ENCODE assay signal across 8 cellular contexts in the genomic region with DNA sequence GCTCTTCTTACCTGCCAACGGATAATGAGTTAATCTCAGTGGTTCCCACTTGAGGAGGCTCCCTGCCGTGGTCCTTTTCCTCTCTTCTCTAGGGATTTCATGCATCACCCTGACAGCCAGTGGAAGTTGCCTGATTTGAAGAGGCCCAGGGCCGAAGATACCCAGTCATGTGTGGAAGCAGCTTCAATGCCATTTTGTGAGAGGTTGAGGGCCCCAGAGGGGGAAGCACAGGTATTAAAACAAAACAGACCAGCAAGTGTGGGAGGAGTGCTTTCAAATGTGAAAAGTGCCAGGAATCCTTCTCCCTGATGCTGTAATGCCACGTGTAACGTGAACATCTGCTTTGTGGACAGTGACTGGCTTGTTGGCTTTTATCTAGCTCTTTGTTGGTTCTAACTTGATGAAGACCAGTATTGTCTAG. TPM values are rescaled to one million over a fixed set of nuclear protein-coding genes. Genes with fewer than 3 reads are reported as not detected.
DNase-seq lines count a peak whose midpoint lies in the region; ATAC-seq and TF ChIP-seq lines count a peak whose summit lies in the region.

No MANE protein-coding gene starts in this region.

- TF ChIP-seq POLR2A in vagina (IDR thresholded peaks at IDR 0.05) (no peak), prostate gland (IDR thresholded peaks at IDR 0.05) (no peak)

- peak; percentile 6 to 25 for DNase-seq in stimulated activated CD4-positive, alpha-beta T cell treated with anti-CD3 and anti-CD28 coated beads, Interleukin-2, amount 100 ng/mL, for 24 hours
- DNase-seq in stimulated activated CD4-positive, alpha-beta T cell treated with anti-CD3 and anti-CD28 coated beads, Interleukin-4, amount 100 ng/mL, for 4 hours = no peak
- DNase-seq in MCF 10A (ENCODE audit: unreplicated experiment) = no peak
- peak in 7 of 9 donors; percentile 15 to 35 (median 17) for DNase-seq in naive thymus-derived CD4-positive, alpha-beta T cell
- no peak for DNase-seq in vagina (ENCODE audit: extremely low spot score in 2 of 2)
- DNase-seq in prostate gland (ENCODE audit: low spot score) = no peak
- no peak for DNase-seq in RPMI8226
- DNase-seq in COLO829 (ENCODE audit: low spot score) = no peak

- H3K27me3 ChIP-seq in naive thymus-derived CD4-positive, alpha-beta T cell (ENCODE audit: control insufficient read depth in 2 of 2, insufficient read depth in 2 of 2, low read length in 2 of 2) = no peaks in the 10 kb centered on the region
- H3K27me3 ChIP-seq in vagina (no peaks in the 10 kb centered on the region), prostate gland (replicated peaks; ENCODE audit: insufficient read depth) (no peaks in the 10 kb centered on the region)

- H3K4me1 ChIP-seq in naive thymus-derived CD4-positive, alpha-beta T cell (ENCODE audit: control insufficient read depth in 2 of 2, insufficient read depth in 2 of 2, low read length in 2 of 2) = peaks cover 15 to 44% of the 10 kb centered on the region in 2 donors
- H3K4me1 ChIP-seq in vagina = peaks cover 71% of the 10 kb centered on the region
- no peaks in the 10 kb centered on the region for H3K4me1 ChIP-seq in prostate gland (replicated peaks)

- peaks cover 0 to 6% (median 4%) of the 10 kb centered on the region in 3 experiments for H3K36me3 ChIP-seq in naive thymus-derived CD4-positive, alpha-beta T cell (ENCODE audit: control insufficient read depth in 2 of 3, insufficient read depth in 3 of 3, low read length in 3 of 3)
- H3K36me3 ChIP-seq in vagina = no peaks in the 10 kb centered on the region
- H3K36me3 ChIP-seq in prostate gland = no peaks in the 10 kb centered on the region

- intact Hi-C loops in MCF 10A (cut with micrococcal nuclease) = loop anchor here (5.0 kb wide), 1 partner anchor 43 kb away; no protein-coding TSS in a partner anchor
- intact Hi-C loops in naive thymus-derived CD4-positive, alpha-beta T cell (cut with micrococcal nuclease) = loop anchor here (5.0 to 10.0 kb wide), 4 partner anchors 972 to 2002 kb away; a partner anchor contains a TSS
- intact Hi-C loops in vagina (cut with DNase I) = no loop called here
- intact Hi-C loops in prostate gland (cut with DNase I) = no loop called here

- H3K4me1 Mint-ChIP-seq in MCF 10A (ENCODE audit: insufficient read depth, unreplicated experiment) = peaks cover 30% of the 10 kb centered on the region
- H3K4me1 Mint-ChIP-seq in naive thymus-derived CD4-positive, alpha-beta T cell = peaks cover 48 to 81% (median 62%) of the 10 kb centered on the region in 7 donors

- peak overlapping the region; percentile 94 for H3K4me3 ChIP-seq in naive thymus-derived CD4-positive, alpha-beta T cell (ENCODE audit: low read length)
- H3K4me3 ChIP-seq in vagina = peak overlapping the region; percentile 92 to 96
- H3K4me3 ChIP-seq in prostate gland = peak overlapping the region in 1 of 2 donors; percentile 93

- peak overlapping the region; percentile 100 for H3K27ac Mint-ChIP-seq in MCF 10A (ENCODE audit: low read depth, unreplicated experiment)
- H3K27ac Mint-ChIP-seq in naive thymus-derived CD4-positive, alpha-beta T cell = peak overlapping the region; percentile 97 to 100 (median 100)

- no TSS peak for BruUV-seq in MCF 10A (replicated peaks; lab: Mats Ljungman, UMichigan)

- TF ChIP-seq CTCF in MCF 10A (IDR thresholded peaks at IDR 0.05; ENCODE audit: unreplicated experiment) (no peak), vagina (IDR thresholded peaks at IDR 0.05) (no peak), prostate gland (IDR thresholded peaks at IDR 0.05) (no peak)

- POLR2A ChIA-PET in MCF 10A (lab: Yijun Ruan, JAX) = interaction anchor here (0.9 to 7.1 kb wide), 9 partner anchors 12 to 57 kb away, joined by 3 to 62 read pairs (median 8); a partner anchor contains a TSS
- POLR2A ChIA-PET in naive thymus-derived CD4-positive, alpha-beta T cell (lab: Charles Lee) = interaction anchor here (0.9 to 7.1 kb wide), 15 partner anchors 11 to 652 kb away, joined by 3 to 188 read pairs (median 13); a partner anchor contains a TSS

- H3K27ac ChIP-seq in naive thymus-derived CD4-positive, alpha-beta T cell (ENCODE audit: low read depth, low read length) = peak overlapping the region; percentile 100
- H3K27ac ChIP-seq in vagina (peak overlapping the region; percentile 99), prostate gland (peak overlapping the region in 1 of 2 donors; percentile 96)

- H3K36me3 Mint-ChIP-seq in MCF 10A (ENCODE audit: insufficient read depth, unreplicated experiment) = no peaks in the 10 kb centered on the region
- H3K36me3 Mint-ChIP-seq in naive thymus-derived CD4-positive, alpha-beta T cell = peaks cover 0 to 14% (median 9%) of the 10 kb centered on the region in 5 donors

- ATAC-seq in naive thymus-derived CD4-positive, alpha-beta T cell = no peak

- H3K27me3 Mint-ChIP-seq in MCF 10A (ENCODE audit: insufficient read depth, unreplicated experiment) = no peaks in the 10 kb centered on the region
- H3K27me3 Mint-ChIP-seq in naive thymus-derived CD4-positive, alpha-beta T cell = peaks cover 0 to 2% (median 0%) of the 10 kb centered on the region in 5 donors

- H3K4me3 Mint-ChIP-seq in MCF 10A (ENCODE audit: unreplicated experiment) = peak overlapping the region; percentile 89
- H3K4me3 Mint-ChIP-seq in naive thymus-derived CD4-positive, alpha-beta T cell = peak overlapping the region; percentile 88 to 99 (median 96)

- H3K9me3 Mint-ChIP-seq in MCF 10A (ENCODE audit: unreplicated experiment) = no peaks in the 10 kb centered on the region
- H3K9me3 Mint-ChIP-seq in naive thymus-derived CD4-positive, alpha-beta T cell = no peaks in the 10 kb centered on the region

- CTCF ChIA-PET in MCF 10A (lab: Yijun Ruan, JAX) = interaction anchor here (0.7 to 3.9 kb wide), 8 partner anchors 11 to 80 kb away, joined by 3 to 14 read pairs (median 4); no protein-coding TSS in a partner anchor
- CTCF ChIA-PET in naive thymus-derived CD4-positive, alpha-beta T cell (lab: Charles Lee) = interaction anchor here (1.0 to 3.8 kb wide), 3 partner anchors 21 to 53 kb away, joined by 3 to 20 read pairs (median 4); a partner anchor contains a TSS

- no peaks in the 10 kb centered on the region for H3K9me3 ChIP-seq in naive thymus-derived CD4-positive, alpha-beta T cell (ENCODE audit: control insufficient read depth in 2 of 3, low read length in 3 of 3)
- no peaks in the 10 kb centered on the region for H3K9me3 ChIP-seq in vagina
- H3K9me3 ChIP-seq in prostate gland = no peaks in the 10 kb centered on the region

- WGBS in prostate gland = 45% methylated on average over 5 of the region's 5 CpGs

RNA-seq across cellular contexts. Expression of a gene that starts 1.5 kb away (rescaled TPM):
- total RNA-seq in MCF 10A (2022) = 10.2 and 11.4 TPM in 2 replicates
- total RNA-seq in naive thymus-derived CD4-positive, alpha-beta T cell = 100 to 1,000 TPM in 4 of 5 experiments, 10 to 100 TPM in 1; 26.9 to 258 (median 134) TPM
- polyA plus RNA-seq in naive thymus-derived CD4-positive, alpha-beta T cell = 10 to 100 TPM; 43.2 to 46.3 TPM
- 47.1 TPM for total RNA-seq in vagina
- total RNA-seq in prostate gland = 10 to 100 TPM; 20.0 to 30.6 TPM

RNA-seq across cellular contexts. Expression of a gene that starts 53.5 kb away (rescaled TPM):
- total RNA-seq in MCF 10A (2022) (11.1 and 15.7 TPM in 2 replicates), vagina (10.1 TPM), prostate gland (1 to 10 TPM; 8.6 to 9.5 TPM)
- total RNA-seq in naive thymus-derived CD4-positive, alpha-beta T cell = 1 to 10 TPM; 4.7 to 8.7 (median 6.8) TPM
- polyA plus RNA-seq in naive thymus-derived CD4-positive, alpha-beta T cell = 1 to 10 TPM; 5.0 to 7.8 TPM

RNA-seq across cellular contexts. Expression of a gene that starts 56.2 kb away (rescaled TPM):
- total RNA-seq in MCF 10A (2022) = 101 and 118 TPM in 2 replicates
- 10 to 100 TPM in 4 of 5 experiments, 1 to 10 TPM in 1; 4.3 to 27.2 (median 13.0) TPM for total RNA-seq in naive thymus-derived CD4-positive, alpha-beta T cell
- 1 to 10 TPM; 7.1 to 7.6 TPM for polyA plus RNA-seq in naive thymus-derived CD4-positive, alpha-beta T cell
- total RNA-seq in vagina = 42.5 TPM
- 10 to 100 TPM; 56.1 to 91.7 TPM for total RNA-seq in prostate gland

Comparison
In these comparisons a context has a peak if more than half of its experiments do, and no peak if none do; other contexts are left out.
1. DNase-seq: peak in stimulated activated CD4-positive, alpha-beta T cell treated with anti-CD3 and anti-CD28 coated beads, Interleukin-2, amount 100 ng/mL, for 24 hours (2 of 2) and naive thymus-derived CD4-positive, alpha-beta T cell (7 of 9); none in stimulated activated CD4-positive, alpha-beta T cell treated with anti-CD3 and anti-CD28 coated beads, Interleukin-4, amount 100 ng/mL, for 4 hours (0 of 2), MCF 10A (single experiment), vagina (0 of 2), prostate gland (single experiment), RPMI8226 (single experiment) and COLO829 (single experiment).
2. intact Hi-C loops: an anchor here in MCF 10A (5.0 kb wide) and naive thymus-derived CD4-positive, alpha-beta T cell (5.0 to 10.0 kb wide); none called in vagina and prostate gland.